ENCODE assay signal across 10 cellular contexts in genomic region chr17:27206447-27206846, GRCh38.
DNase-seq lines count a peak whose midpoint lies in the region; ATAC-seq and TF ChIP-seq lines count a peak whose summit lies in the region.
"Had no signal": no experiment of that assay in that cellular context is flagged by ENCODE, and none has a peak within 500 bp of the region (broad histone marks: within the 10 kb centered on the region; RNA-seq: fewer than 3 reads in every experiment).

No MANE protein-coding gene starts in this region.

- no peaks in the 10 kb centered on the region for H3F3A ChIP-seq in neural progenitor cell (ENCODE audit: low read depth)

- TF ChIP-seq CTCF in DND-41 (IDR thresholded peaks at IDR 0.05; ENCODE audit: borderline replicate concordance, extremely low read depth, low read length, poor library complexity, severe bottlenecking) (peak; percentile 34), kidney epithelial cell (IDR thresholded peaks at IDR 0.05; ENCODE audit: insufficient read depth, low read length, poor library complexity, severe bottlenecking) (peak; percentile 15), neural progenitor cell (IDR thresholded peaks at IDR 0.05) (no peak), thyroid gland (IDR thresholded peaks at IDR 0.05) (no peak)

- H3K27me3 Mint-ChIP-seq in neural progenitor cell (ENCODE audit: insufficient read depth, low read depth), result peaks cover 2% of the 10 kb centered on the region

- TF ChIP-seq POLR2A in thyroid gland (IDR thresholded peaks at IDR 0.05), result no peak

- H3K27ac ChIP-seq in DND-41 (ENCODE audit: low read length) (no peak overlapping the region), neural progenitor cell (no peak overlapping the region), thyroid gland (no peak overlapping the region)

- no peak for DNase-seq in DND-41
- peak; percentile 25 for DNase-seq in HuH-7.5 (ENCODE audit: low spot score)
- peak; percentile 48 for DNase-seq in SKM-1 (lab: John Stamatoyannopoulos, UW; ENCODE audit: unreplicated experiment)
- DNase-seq in kidney epithelial cell (ENCODE audit: low read depth), result no peak
- no peak for DNase-seq in neural progenitor cell (ENCODE audit: low spot score)
- no peak for DNase-seq in T-helper 9 cell
- no peak for DNase-seq in thyroid gland
- DNase-seq: NCI-H345; stimulated activated CD4-positive, alpha-beta T cell treated with anti-CD3 and anti-CD28 coated beads, Interleukin-4, amount 100 ng/mL, for 24 hours had no signal

- no peaks in the 10 kb centered on the region for H3K4me1 Mint-ChIP-seq in neural progenitor cell

- no peaks in the 10 kb centered on the region for H3K4me1 ChIP-seq in DND-41 (ENCODE audit: insufficient read depth, low read length)
- no peaks in the 10 kb centered on the region for H3K4me1 ChIP-seq in neural progenitor cell
- no peaks in the 10 kb centered on the region for H3K4me1 ChIP-seq in thyroid gland

- no peaks in the 10 kb centered on the region for H3K36me3 Mint-ChIP-seq in neural progenitor cell

- H3K4me2 ChIP-seq in DND-41 (ENCODE audit: insufficient read depth, low read length) (no peak overlapping the region), neural progenitor cell (no peak overlapping the region)

- H4K20me1 ChIP-seq in DND-41 (ENCODE audit: insufficient read depth, low read length) (no peaks in the 10 kb centered on the region), neural progenitor cell (ENCODE audit: low read depth) (no peaks in the 10 kb centered on the region)

- intact Hi-C loops in thyroid gland (cut with DNase I), result no loop called here

- H3K79me2 ChIP-seq in DND-41 (ENCODE audit: insufficient read depth, low read length), result no peaks in the 10 kb centered on the region
- no peaks in the 10 kb centered on the region for H3K79me2 ChIP-seq in neural progenitor cell (ENCODE audit: low read depth)

- no peak overlapping the region for H3K27ac Mint-ChIP-seq in neural progenitor cell

- 33 to 55% methylated on average over 4 of the region's 4 CpGs for WGBS in thyroid gland, 2 donors

- H3K9ac ChIP-seq in DND-41 (ENCODE audit: low read depth, low read length) (no peak overlapping the region), neural progenitor cell (no peak overlapping the region)

- H3K27me3 ChIP-seq in DND-41 (ENCODE audit: insufficient read depth, low read length, poor library complexity), result no peaks in the 10 kb centered on the region
- no peaks in the 10 kb centered on the region for H3K27me3 ChIP-seq in kidney epithelial cell (ENCODE audit: control insufficient read depth, insufficient read depth, low read length)
- no peaks in the 10 kb centered on the region for H3K27me3 ChIP-seq in neural progenitor cell
- no peaks in the 10 kb centered on the region for H3K27me3 ChIP-seq in thyroid gland

- H3K4me3 Mint-ChIP-seq in neural progenitor cell, result no peak overlapping the region

- H2AFZ ChIP-seq in DND-41 (ENCODE audit: low read depth, low read length), result no peak overlapping the region
- H2AFZ ChIP-seq in neural progenitor cell (replicated peaks), result no peak overlapping the region

- ATAC-seq in DND-41 (ENCODE audit: insufficient read depth, low read depth), result no peak
- ATAC-seq in HG03342 (IDR thresholded peaks at IDR 0.05; ENCODE audit: unreplicated experiment), result no peak

- no peaks in the 10 kb centered on the region for H3K9me3 ChIP-seq in DND-41 (ENCODE audit: insufficient read depth, low read length, severe bottlenecking)
- H3K9me3 ChIP-seq in neural progenitor cell (ENCODE audit: low read depth), result peaks cover 12% of the 10 kb centered on the region
- no peaks in the 10 kb centered on the region for H3K9me3 ChIP-seq in thyroid gland

- H3K36me3 ChIP-seq in DND-41 (ENCODE audit: insufficient read depth, low read length), result no peaks in the 10 kb centered on the region
- no peaks in the 10 kb centered on the region for H3K36me3 ChIP-seq in kidney epithelial cell (ENCODE audit: control insufficient read depth, insufficient read depth, low read length)
- no peaks in the 10 kb centered on the region for H3K36me3 ChIP-seq in neural progenitor cell
- H3K36me3 ChIP-seq in thyroid gland, result no peaks in the 10 kb centered on the region

- H3K4me3 ChIP-seq in DND-41 (ENCODE audit: low read depth in 1 of 2, low read length in 2 of 2) (no peak overlapping the region), kidney epithelial cell (ENCODE audit: low read depth, low read length) (no peak overlapping the region), neural progenitor cell (no peak overlapping the region), thyroid gland (replicated peaks in 1 of 3) (no peak overlapping the region)

- no peaks in the 10 kb centered on the region for H3K9me3 Mint-ChIP-seq in neural progenitor cell

Comparison
In these comparisons a context has a peak if more than half of its experiments do, and no peak if none do; other contexts are left out.
1. DNase-seq: peak in HuH-7.5 (single experiment) and SKM-1 (single experiment); none in DND-41 (single experiment), kidney epithelial cell (single experiment), neural progenitor cell (single experiment), T-helper 9 cell (single experiment) and thyroid gland (0 of 2).
2. CTCF ChIP-seq: peak in DND-41 (single experiment) and kidney epithelial cell (single experiment); none in neural progenitor cell (single experiment) and thyroid gland (0 of 6).